ENCODE assay signal across 21 cellular contexts in the genomic region with DNA sequence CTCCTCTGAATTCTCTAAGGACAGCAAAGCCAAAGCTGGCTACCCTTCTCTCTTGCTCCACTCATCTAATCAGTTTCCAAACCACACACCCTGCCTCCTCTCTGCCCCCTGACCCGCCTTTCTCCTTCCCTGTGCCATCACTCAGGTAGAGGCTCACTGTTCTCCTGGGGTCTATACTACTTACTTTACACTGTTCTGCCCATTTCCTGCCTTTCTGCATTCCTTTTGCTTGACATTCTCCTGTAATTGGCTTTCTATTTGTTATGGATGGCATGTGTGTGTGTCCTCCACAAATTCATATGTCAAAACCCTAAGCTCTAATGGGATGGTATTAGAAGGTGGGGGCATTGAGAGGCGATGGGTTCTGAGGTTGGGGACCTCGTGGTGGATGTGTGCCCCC.
A peak's percentile ranks its signal among the peaks of the same experiment; 100 is the strongest.
DNase-seq lines count a peak whose midpoint lies in the region; ATAC-seq and TF ChIP-seq lines count a peak whose summit lies in the region.
"Had no signal": no experiment of that assay in that cellular context is flagged by ENCODE, and none has a peak within 500 bp of the region (broad histone marks: within the 10 kb centered on the region; RNA-seq: fewer than 3 reads in every experiment).

No MANE protein-coding gene starts in this region.

- DNase-seq in CD14-positive monocyte (ENCODE audit: low spot score) (no peak), EL (peak; percentile 29), adrenal gland (no peak), mesothelial cell of epicardium (ENCODE audit: low spot score in 2 of 2, unreplicated experiment in 2 of 2) (no peak), T-helper 1 cell (no peak), NCI-H510A treated with DMSO at 0.1 percent for 48 hours (lab: John Stamatoyannopoulos, UW) (no peak), SW480 (ENCODE audit: low spot score) (no peak), gastrocnemius medialis (no peak)
- DNase-seq: CD8-positive, alpha-beta T cell; DMS79; GDM1; H7; Kasumi-1; NCI-H1930; NCI-H2171; NCI-H446 treated with DMSO at 0.1 percent for 48 hours; NCI-H774; PC-9 had no signal

- 79 to 93% (median 82%) methylated on average over 3 of the region's 3 CpGs for WGBS in adrenal gland, 4 donors

- H3K27ac ChIP-seq in adrenal gland (peak overlapping the region in 4 of 5 donors; percentile 20 to 82 (median 52)), gastrocnemius medialis (no peak overlapping the region)
- H3K27ac ChIP-seq: PC-9, SJSA1 had no signal

- TF ChIP-seq CTCF in CD14-positive monocyte (IDR thresholded peaks at IDR 0.05) (no peak), adrenal gland (IDR thresholded peaks at IDR 0.05) (no peak), mesothelial cell of epicardium (IDR thresholded peaks at IDR 0.05; ENCODE audit: unreplicated experiment) (no peak), gastrocnemius medialis (IDR thresholded peaks at IDR 0.05 in 4 of 5, conservative IDR thresholded peaks at IDR 0.05 in 1 of 5) (no peak)

- TF ChIP-seq POLR2A in adrenal gland (IDR thresholded peaks at IDR 0.05) (no peak), gastrocnemius medialis (IDR thresholded peaks at IDR 0.05) (no peak)

- H3K27ac Mint-ChIP-seq in CD14-positive monocyte (peak overlapping the region in 4 of 7 donors; percentile 0 to 50 (median 18)), mesothelial cell of epicardium (peak overlapping the region; percentile 59)
- H3K27ac Mint-ChIP-seq: B cell; CD8-positive, alpha-beta T cell; IgD-negative memory B cell had no signal

- no peak overlapping the region for H3K4me3 Mint-ChIP-seq in CD14-positive monocyte
- H3K4me3 Mint-ChIP-seq in mesothelial cell of epicardium, result no peak overlapping the region
- H3K4me3 Mint-ChIP-seq: B cell; CD8-positive, alpha-beta T cell; IgD-negative memory B cell had no signal

- H3K36me3 ChIP-seq in adrenal gland (replicated peaks in 1 of 2), result no peaks in the 10 kb centered on the region
- no peaks in the 10 kb centered on the region for H3K36me3 ChIP-seq in gastrocnemius medialis
- H3K36me3 ChIP-seq: SJSA1 had no signal

- ATAC-seq in gastrocnemius medialis, result no peak
- ATAC-seq: CD8-positive, alpha-beta T cell had no signal

- in situ Hi-C loops in gastrocnemius medialis (cut with MboI; ENCODE audit: low sequenced_read_pairs in 4 of 4), result loop anchor here in 1 of 4 donors (25.0 kb wide), 1 partner anchor 681 kb away; the partner anchor contains the start of gene ID2

- H3K9me3 Mint-ChIP-seq in CD14-positive monocyte (peaks cover 0 to 3% (median 0%) of the 10 kb centered on the region in 7 donors), mesothelial cell of epicardium (no peaks in the 10 kb centered on the region)
- H3K9me3 Mint-ChIP-seq: CD8-positive, alpha-beta T cell; IgD-negative memory B cell had no signal

- no peaks in the 10 kb centered on the region for H3K27me3 ChIP-seq in adrenal gland
- H3K27me3 ChIP-seq in gastrocnemius medialis, result no peaks in the 10 kb centered on the region
- H3K27me3 ChIP-seq: SJSA1 had no signal

- H3K27me3 Mint-ChIP-seq in CD14-positive monocyte (ENCODE audit: low read depth in 3 of 3) (peaks cover 0 to 2% (median 0%) of the 10 kb centered on the region in 3 donors), mesothelial cell of epicardium (ENCODE audit: low read depth) (no peaks in the 10 kb centered on the region)

- no peaks in the 10 kb centered on the region for H3K9me3 ChIP-seq in adrenal gland (replicated peaks in 1 of 3)
- no peaks in the 10 kb centered on the region for H3K9me3 ChIP-seq in gastrocnemius medialis
- H3K9me3 ChIP-seq: SJSA1 had no signal

- H3K4me1 ChIP-seq in adrenal gland (replicated peaks in 1 of 2) (peaks cover 8 to 29% of the 10 kb centered on the region in 2 donors), gastrocnemius medialis (peaks cover 9 to 12% of the 10 kb centered on the region in 2 donors)

- H3K4me3 ChIP-seq in adrenal gland, result no peak overlapping the region
- H3K4me3 ChIP-seq in gastrocnemius medialis, result no peak overlapping the region
- H3K4me3 ChIP-seq: PC-9, SJSA1 had no signal

- H3K36me3 Mint-ChIP-seq in CD14-positive monocyte, result no peaks in the 10 kb centered on the region
- no peaks in the 10 kb centered on the region for H3K36me3 Mint-ChIP-seq in mesothelial cell of epicardium
- H3K36me3 Mint-ChIP-seq: CD8-positive, alpha-beta T cell had no signal

- H3K4me1 Mint-ChIP-seq in CD14-positive monocyte (peaks cover 24% of the 10 kb centered on the region), mesothelial cell of epicardium (peaks cover 36% of the 10 kb centered on the region)

- intact Hi-C loops in CD14-positive monocyte (cut with micrococcal nuclease), result loop anchor here in 1 of 2 donors (10.0 kb wide), 2 partner anchors 168 to 298 kb away; no protein-coding TSS in a partner anchor
- intact Hi-C loops in adrenal gland (cut with DNase I), result no loop called here
- intact Hi-C loops in gastrocnemius medialis (cut with DNase I; ENCODE audit: low total_unique reads), result loop anchor here (10.0 kb wide), 2 partner anchors 828 to 1628 kb away; partner anchors contain the start of genes KIDINS220 and YWHAQ

Comparison
In these comparisons a context has a peak if more than half of its experiments do, and no peak if none do; other contexts are left out.
1. H3K27ac ChIP-seq: peak in adrenal gland (4 of 5); none in gastrocnemius medialis (0 of 4).